8 cellular contexts compared by ENCODE assay signal in genomic region chr1:67687198-67687545, GRCh38. TPM values are rescaled to one million over a fixed set of nuclear protein-coding genes. Genes with fewer than 3 reads are reported as not detected.
DNase-seq lines count a peak whose midpoint lies in the region; ATAC-seq and TF ChIP-seq lines count a peak whose summit lies in the region.

No MANE protein-coding gene starts in this region.

- H3K4me3 Mint-ChIP-seq in activated naive CD4-positive, alpha-beta T cell treated with anti-CD3 and anti-CD28 coated beads for 36 hours = peak overlapping the region; percentile 90
- peak overlapping the region; percentile 98 for H3K4me3 Mint-ChIP-seq in activated T-helper 2 cell treated with anti-CD3 and anti-CD28 coated beads, Interferon-gamma antibody, Interleukin-2, Interleukin-4, amounts not matched to agents 10 μg/mL and 5 μg/mL and 100 μg/mL, durations not matched to agents 14 hours and 24 hours and 36 hours (ENCODE audit: low read depth)

- no peak for TF ChIP-seq POLR2A in transverse colon (IDR thresholded peaks at IDR 0.05)

- 33 to 48% methylated on average over 2 to 3 of the region's 3 CpGs for WGBS in transverse colon (ENCODE audit: low coverage in 1 of 2), 2 donors

- no peaks in the 10 kb centered on the region for H3K9me3 Mint-ChIP-seq in activated naive CD4-positive, alpha-beta T cell treated with anti-CD3 and anti-CD28 coated beads for 36 hours
- H3K9me3 Mint-ChIP-seq in activated T-helper 2 cell treated with anti-CD3 and anti-CD28 coated beads, Interferon-gamma antibody, Interleukin-2, Interleukin-4, amounts not matched to agents 10 μg/mL and 5 μg/mL and 100 μg/mL, durations not matched to agents 14 hours and 24 hours and 36 hours = no peaks in the 10 kb centered on the region

- ATAC-seq in HG03565 (IDR thresholded peaks at IDR 0.05; ENCODE audit: unreplicated experiment) (no peak), GM21423 (IDR thresholded peaks at IDR 0.05; ENCODE audit: unreplicated experiment) (no peak)

- in situ Hi-C loops in transverse colon (cut with MboI; ENCODE audit: low pct_ligation_motif_present in 1 of 4, low pct_unique_long_range_greater_than_20kb in 1 of 4, low sequenced_read_pairs in 3 of 4) = loop anchor here in 1 of 4 donors (10.0 kb wide), 1 partner anchor 48 kb away; no protein-coding TSS in a partner anchor

- no peaks in the 10 kb centered on the region for H3K27me3 Mint-ChIP-seq in activated naive CD4-positive, alpha-beta T cell treated with anti-CD3 and anti-CD28 coated beads for 36 hours (ENCODE audit: low read depth)
- H3K27me3 Mint-ChIP-seq in activated T-helper 2 cell treated with anti-CD3 and anti-CD28 coated beads, Interferon-gamma antibody, Interleukin-2, Interleukin-4, amounts not matched to agents 10 μg/mL and 5 μg/mL and 100 μg/mL, durations not matched to agents 14 hours and 24 hours and 36 hours (ENCODE audit: low read depth) = no peaks in the 10 kb centered on the region

- intact Hi-C loops in activated naive CD4-positive, alpha-beta T cell treated with anti-CD3 and anti-CD28 coated beads for 36 hours (cut with micrococcal nuclease) = loop anchor here (5.0 to 10.0 kb wide), 6 partner anchors 530 to 1872 kb away; no protein-coding TSS in a partner anchor
- intact Hi-C loops in activated T-helper 2 cell treated with anti-CD3 and anti-CD28 coated beads, Interferon-gamma antibody, Interleukin-2, Interleukin-4, amounts not matched to agents 10 μg/mL and 5 μg/mL and 100 μg/mL, durations not matched to agents 14 hours and 24 hours and 36 hours (cut with micrococcal nuclease) = loop anchor here (2.0 kb wide), 1 partner anchor 74 kb away; no protein-coding TSS in a partner anchor
- intact Hi-C loops in transverse colon (cut with DNase I; ENCODE audit: low total_unique reads) = no loop called here

- peak overlapping the region; percentile 96 to 98 (median 98) for H3K27ac ChIP-seq in transverse colon

- peaks cover 0 to 7% (median 3%) of the 10 kb centered on the region in 4 donors for H3K36me3 ChIP-seq in transverse colon

- CTCF ChIA-PET in activated naive CD4-positive, alpha-beta T cell treated with anti-CD3 and anti-CD28 coated beads for 36 hours (lab: Charles Lee) = interaction anchor here (1.3 kb wide), 1 partner anchor 11 kb away, joined by 4 read pairs; no protein-coding TSS in a partner anchor

- no peak for DNase-seq in activated naive CD4-positive, alpha-beta T cell treated with anti-CD3 and anti-CD28 coated beads for 36 hours
- no peak for DNase-seq in activated naive CD4-positive, alpha-beta T cell treated with Interleukin-2 at 50 U/mL for 16 hours
- no peak for DNase-seq in activated T-helper 2 cell treated with anti-CD3 and anti-CD28 coated beads, Interferon-gamma antibody, Interleukin-2, Interleukin-4, amounts not matched to agents 10 μg/mL and 5 μg/mL and 100 μg/mL, durations not matched to agents 14 hours and 24 hours and 36 hours (ENCODE audit: low spot score)
- DNase-seq in kidney glomerular epithelial cell (lab: John Stamatoyannopoulos, UW) = peak; percentile 79
- no peak for DNase-seq in transverse colon
- no peak for DNase-seq in SHP77 treated with DMSO at 0.1 percent for 48 hours (lab: John Stamatoyannopoulos, UW)

- no peak for TF ChIP-seq EP300 in transverse colon (IDR thresholded peaks at IDR 0.05; ENCODE audit: low read depth)

- no peak for TF ChIP-seq CTCF in transverse colon (IDR thresholded peaks at IDR 0.05)

- peak overlapping the region in 2 of 4 donors; percentile 80 to 88 for H3K4me3 ChIP-seq in transverse colon

- peak overlapping the region; percentile 92 for H3K27ac Mint-ChIP-seq in activated naive CD4-positive, alpha-beta T cell treated with anti-CD3 and anti-CD28 coated beads for 36 hours
- H3K27ac Mint-ChIP-seq in activated T-helper 2 cell treated with anti-CD3 and anti-CD28 coated beads, Interferon-gamma antibody, Interleukin-2, Interleukin-4, amounts not matched to agents 10 μg/mL and 5 μg/mL and 100 μg/mL, durations not matched to agents 14 hours and 24 hours and 36 hours = peak overlapping the region; percentile 98

- H3K36me3 Mint-ChIP-seq in activated naive CD4-positive, alpha-beta T cell treated with anti-CD3 and anti-CD28 coated beads for 36 hours (ENCODE audit: low read depth) = peaks cover 22% of the 10 kb centered on the region
- peaks cover 35% of the 10 kb centered on the region for H3K36me3 Mint-ChIP-seq in activated T-helper 2 cell treated with anti-CD3 and anti-CD28 coated beads, Interferon-gamma antibody, Interleukin-2, Interleukin-4, amounts not matched to agents 10 μg/mL and 5 μg/mL and 100 μg/mL, durations not matched to agents 14 hours and 24 hours and 36 hours (ENCODE audit: low read depth)

- H3K4me1 Mint-ChIP-seq in activated naive CD4-positive, alpha-beta T cell treated with anti-CD3 and anti-CD28 coated beads for 36 hours (ENCODE audit: low read depth) = peaks cover 43% of the 10 kb centered on the region
- H3K4me1 Mint-ChIP-seq in activated T-helper 2 cell treated with anti-CD3 and anti-CD28 coated beads, Interferon-gamma antibody, Interleukin-2, Interleukin-4, amounts not matched to agents 10 μg/mL and 5 μg/mL and 100 μg/mL, durations not matched to agents 14 hours and 24 hours and 36 hours (ENCODE audit: low read depth) = peaks cover 39% of the 10 kb centered on the region

- peaks cover 8 to 34% (median 28%) of the 10 kb centered on the region in 4 donors for H3K4me1 ChIP-seq in transverse colon

- H3K27me3 ChIP-seq in transverse colon = no peaks in the 10 kb centered on the region

- no peaks in the 10 kb centered on the region for H3K9me3 ChIP-seq in transverse colon

RNA-seq across cellular contexts. Expression of gene GADD45A, which starts 2.2 kb away (rescaled TPM):
- 10 to 100 TPM; 47.0 to 48.3 TPM for total RNA-seq in activated naive CD4-positive, alpha-beta T cell treated with anti-CD3 and anti-CD28 coated beads for 36 hours
- 30.3 and 33.5 TPM in 2 replicates for total RNA-seq in activated T-helper 2 cell treated with anti-CD3 and anti-CD28 coated beads, Interferon-gamma antibody, Interleukin-2, Interleukin-4, amounts not matched to agents 10 μg/mL and 5 μg/mL and 100 μg/mL, durations not matched to agents 14 hours and 24 hours and 36 hours
- 10 to 100 TPM in 3 of 4 donors, 1 to 10 TPM in 1; 2.0 to 79.7 (median 69.9) TPM for total RNA-seq in transverse colon
